ENCODE assay signal across 15 cellular contexts in genomic region chr15:66798426-66799061, GRCh38.
DNase-seq lines count a peak whose midpoint lies in the region; TF ChIP-seq lines count a peak whose summit lies in the region.
"Had no signal": no experiment of that assay in that cellular context is flagged by ENCODE, and none has a peak within 500 bp of the region (broad histone marks: within the 10 kb centered on the region; RNA-seq: fewer than 3 reads in every experiment).

No MANE protein-coding gene starts in this region.

- peaks cover 7% of the 10 kb centered on the region for H3K27me3 Mint-ChIP-seq in T-helper 2 cell treated with Interferon-gamma antibody and Interleukin-4, amounts not matched to agents 5 μg/mL and 100 μg/mL, for 36 hours (ENCODE audit: low read depth)

- no peaks in the 10 kb centered on the region for H3K9me3 ChIP-seq in testis
- H3K9me3 ChIP-seq: Caco-2, heart left ventricle had no signal

- H3K4me1 Mint-ChIP-seq in T-helper 2 cell treated with Interferon-gamma antibody and Interleukin-4, amounts not matched to agents 5 μg/mL and 100 μg/mL, for 36 hours (ENCODE audit: low read depth) = no peaks in the 10 kb centered on the region

- WGBS in testis, 2 donors = 89 to 94% methylated on average over 10 of the region's 10 CpGs

- no peak overlapping the region for H3K4me3 Mint-ChIP-seq in T-helper 2 cell treated with Interferon-gamma antibody and Interleukin-4, amounts not matched to agents 5 μg/mL and 100 μg/mL, for 36 hours

- H3K36me3 ChIP-seq in H7 (replicated peaks; ENCODE audit: control insufficient read depth, insufficient read depth, low read length) (no peaks in the 10 kb centered on the region), testis (ENCODE audit: low read depth, missing control alignments) (no peaks in the 10 kb centered on the region)
- H3K36me3 ChIP-seq: heart left ventricle had no signal

- H3K4me1 ChIP-seq in testis = peaks cover 12% of the 10 kb centered on the region

- H3K36me3 Mint-ChIP-seq in T-helper 2 cell treated with Interferon-gamma antibody and Interleukin-4, amounts not matched to agents 5 μg/mL and 100 μg/mL, for 36 hours (ENCODE audit: low read depth) = no peaks in the 10 kb centered on the region

- H3K4me3 ChIP-seq in H7 (ENCODE audit: insufficient read depth, low read depth, low read length) (no peak overlapping the region), testis (no peak overlapping the region)
- H3K4me3 ChIP-seq: heart left ventricle had no signal

- no peak for TF ChIP-seq POLR2A in testis (IDR thresholded peaks at IDR 0.05)

- no peaks in the 10 kb centered on the region for H3K9me3 Mint-ChIP-seq in T-helper 2 cell treated with Interferon-gamma antibody and Interleukin-4, amounts not matched to agents 5 μg/mL and 100 μg/mL, for 36 hours

- no peaks in the 10 kb centered on the region for H3K27me3 ChIP-seq in H7 (ENCODE audit: control insufficient read depth, insufficient read depth, low read length)
- no peaks in the 10 kb centered on the region for H3K27me3 ChIP-seq in testis
- H3K27me3 ChIP-seq: heart left ventricle had no signal

- no peak overlapping the region for H3K27ac Mint-ChIP-seq in T-helper 2 cell treated with Interferon-gamma antibody and Interleukin-4, amounts not matched to agents 5 μg/mL and 100 μg/mL, for 36 hours

- DNase-seq in H7 (peak; percentile 13), amniotic stem cell (lab: John Stamatoyannopoulos, UW) (peak; percentile 68), glomerular visceral epithelial cell (ENCODE audit: extremely low spot score) (peak; percentile 62), testis (peak; percentile 0), T-helper 1 cell (no peak), HK-2 (ENCODE audit: unreplicated experiment) (no peak)
- no peak for DNase-seq in T-helper 2 cell treated with Interferon-gamma antibody and Interleukin-4, amounts not matched to agents 5 μg/mL and 100 μg/mL, for 36 hours (ENCODE audit: low spot score)
- DNase-seq: activated CD4-positive, alpha-beta T cell treated with anti-CD3 and anti-CD28 coated beads, Interleukin-2, amount 50 U/mL, for 1 hour; Caco-2; heart left ventricle; NCI-H1930; NCI-H748 treated with DMSO at 0.1 percent for 48 hours; retina had no signal

- intact Hi-C loops in testis (cut with DNase I; ENCODE audit: low total_unique reads) = no loop called here

- H3K27ac ChIP-seq in testis = no peak overlapping the region
- H3K27ac ChIP-seq: heart left ventricle, HL-60, RWPE1 had no signal

- no peak for TF ChIP-seq CTCF in testis (IDR thresholded peaks at IDR 0.05)

Comparison
In these comparisons a context has a peak if more than half of its experiments do, and no peak if none do; other contexts are left out.
1. DNase-seq: peak in H7 (single experiment), amniotic stem cell (single experiment), glomerular visceral epithelial cell (single experiment) and testis (single experiment); none in T-helper 2 cell treated with Interferon-gamma antibody and Interleukin-4, amounts not matched to agents 5 μg/mL and 100 μg/mL, for 36 hours (single experiment), T-helper 1 cell (0 of 5) and HK-2 (single experiment).